20 cellular contexts compared by ENCODE assay signal in genomic region chr3:71491141-71491752, GRCh38.
DNase-seq lines count a peak whose midpoint lies in the region; ATAC-seq lines count a peak whose summit lies in the region.
"Had no signal": no experiment of that assay in that cellular context is flagged by ENCODE, and none has a peak within 500 bp of the region (broad histone marks: within the 10 kb centered on the region; RNA-seq: fewer than 3 reads in every experiment).

No MANE protein-coding gene starts in this region.

- peaks cover 32% of the 10 kb centered on the region for H3K36me3 Mint-ChIP-seq in activated CD4-positive, alpha-beta T cell treated with anti-CD3 and anti-CD28 coated beads for 36 hours (ENCODE audit: low read depth)
- H3K36me3 Mint-ChIP-seq in stimulated activated naive CD8-positive, alpha-beta T cell treated with anti-CD3 and anti-CD28 coated beads, Interleukin-15, Interleukin-2, amounts not matched to agents 100 ng/mL and 50 ng/mL, for 24 hours (ENCODE audit: low read depth), result peaks cover 33% of the 10 kb centered on the region

- no peaks in the 10 kb centered on the region for H3K27me3 Mint-ChIP-seq in activated CD4-positive, alpha-beta T cell treated with anti-CD3 and anti-CD28 coated beads for 36 hours
- no peaks in the 10 kb centered on the region for H3K27me3 Mint-ChIP-seq in stimulated activated naive CD8-positive, alpha-beta T cell treated with anti-CD3 and anti-CD28 coated beads, Interleukin-15, Interleukin-2, amounts not matched to agents 100 ng/mL and 50 ng/mL, for 24 hours

- H3K4me3 Mint-ChIP-seq in activated CD4-positive, alpha-beta T cell treated with anti-CD3 and anti-CD28 coated beads for 36 hours, result peak overlapping the region; percentile 8
- peak overlapping the region; percentile 43 for H3K4me3 Mint-ChIP-seq in stimulated activated naive CD8-positive, alpha-beta T cell treated with anti-CD3 and anti-CD28 coated beads, Interleukin-15, Interleukin-2, amounts not matched to agents 100 ng/mL and 50 ng/mL, for 24 hours

- no peak for DNase-seq in activated CD4-positive, alpha-beta T cell treated with anti-CD3 and anti-CD28 coated beads for 36 hours
- no peak for DNase-seq in activated CD4-positive, alpha-beta T cell treated with anti-CD3 and anti-CD28 coated beads for 48 hours
- DNase-seq in stimulated activated naive CD8-positive, alpha-beta T cell treated with anti-CD3 and anti-CD28 coated beads, Interleukin-15, Interleukin-2, amounts not matched to agents 100 U/mL and 50 U/mL, for 24 hours, result no peak
- DNase-seq in amniotic epithelial cell (ENCODE audit: low read depth), result peak; percentile 24
- no peak for DNase-seq in Right ventricle myocardium inferior (ENCODE audit: missing footprints)
- DNase-seq in Ammon's horn (ENCODE audit: low spot score), result no peak
- DNase-seq: aorta; dermis blood vessel endothelial cell; IMR-90; NCI-H1105 treated with DMSO at 0.1 percent for 48 hours; NCI-H2029 treated with DMSO at 0.1 percent for 48 hours; NCI-H226; NCI-H82; occipital lobe; PC-3; SHP77 treated with DMSO at 0.1 percent for 48 hours; stimulated activated CD4-positive, alpha-beta T cell treated with anti-CD3 and anti-CD28 coated beads, Interleukin-4, amount 100 ng/mL, for 1 hour; upper lobe of left lung had no signal

- peak overlapping the region; percentile 44 for H3K27ac Mint-ChIP-seq in activated CD4-positive, alpha-beta T cell treated with anti-CD3 and anti-CD28 coated beads for 36 hours
- peak overlapping the region; percentile 94 for H3K27ac Mint-ChIP-seq in stimulated activated naive CD8-positive, alpha-beta T cell treated with anti-CD3 and anti-CD28 coated beads, Interleukin-15, Interleukin-2, amounts not matched to agents 100 ng/mL and 50 ng/mL, for 24 hours

- POLR2A ChIA-PET in activated CD4-positive, alpha-beta T cell treated with anti-CD3 and anti-CD28 coated beads for 36 hours (lab: Charles Lee), result no interaction called here

- CTCF ChIA-PET in activated CD4-positive, alpha-beta T cell treated with anti-CD3 and anti-CD28 coated beads for 36 hours (lab: Charles Lee), result interaction anchor here (0.7 to 1.1 kb wide), 4 partner anchors 13 to 941 kb away, joined by 3 to 4 read pairs (median 4); no protein-coding TSS in a partner anchor

- peaks cover 15% of the 10 kb centered on the region for H3K9me3 Mint-ChIP-seq in activated CD4-positive, alpha-beta T cell treated with anti-CD3 and anti-CD28 coated beads for 36 hours (ENCODE audit: low read depth)
- H3K9me3 Mint-ChIP-seq in stimulated activated naive CD8-positive, alpha-beta T cell treated with anti-CD3 and anti-CD28 coated beads, Interleukin-15, Interleukin-2, amounts not matched to agents 100 ng/mL and 50 ng/mL, for 24 hours, result peaks cover 11% of the 10 kb centered on the region

- intact Hi-C loops in activated CD4-positive, alpha-beta T cell treated with anti-CD3 and anti-CD28 coated beads for 36 hours (cut with DNase I, micrococcal nuclease), result loop anchor here (2.0 to 5.0 kb wide), 7 partner anchors 34 to 429 kb away; no protein-coding TSS in a partner anchor
- intact Hi-C loops in Right ventricle myocardium inferior (cut with DNase I), result no loop called here

- peaks cover 86% of the 10 kb centered on the region for H3K4me1 Mint-ChIP-seq in activated CD4-positive, alpha-beta T cell treated with anti-CD3 and anti-CD28 coated beads for 36 hours
- peaks cover 95% of the 10 kb centered on the region for H3K4me1 Mint-ChIP-seq in stimulated activated naive CD8-positive, alpha-beta T cell treated with anti-CD3 and anti-CD28 coated beads, Interleukin-15, Interleukin-2, amounts not matched to agents 100 ng/mL and 50 ng/mL, for 24 hours (ENCODE audit: low read depth)

- ATAC-seq in activated CD4-positive, alpha-beta T cell treated with anti-CD3 and anti-CD28 coated beads for 36 hours, result no peak
- no peak for ATAC-seq in stimulated activated naive CD8-positive, alpha-beta T cell treated with anti-CD3 and anti-CD28 coated beads, Interleukin-15, Interleukin-2, amounts not matched to agents 100 U/mL and 50 U/mL, for 24 hours
- ATAC-seq in Right ventricle myocardium inferior (no peak), HG03342 (IDR thresholded peaks at IDR 0.05; ENCODE audit: unreplicated experiment) (no peak)
- ATAC-seq: PC-3 had no signal
